15 cellular contexts compared by ENCODE assay signal in the genomic region with DNA sequence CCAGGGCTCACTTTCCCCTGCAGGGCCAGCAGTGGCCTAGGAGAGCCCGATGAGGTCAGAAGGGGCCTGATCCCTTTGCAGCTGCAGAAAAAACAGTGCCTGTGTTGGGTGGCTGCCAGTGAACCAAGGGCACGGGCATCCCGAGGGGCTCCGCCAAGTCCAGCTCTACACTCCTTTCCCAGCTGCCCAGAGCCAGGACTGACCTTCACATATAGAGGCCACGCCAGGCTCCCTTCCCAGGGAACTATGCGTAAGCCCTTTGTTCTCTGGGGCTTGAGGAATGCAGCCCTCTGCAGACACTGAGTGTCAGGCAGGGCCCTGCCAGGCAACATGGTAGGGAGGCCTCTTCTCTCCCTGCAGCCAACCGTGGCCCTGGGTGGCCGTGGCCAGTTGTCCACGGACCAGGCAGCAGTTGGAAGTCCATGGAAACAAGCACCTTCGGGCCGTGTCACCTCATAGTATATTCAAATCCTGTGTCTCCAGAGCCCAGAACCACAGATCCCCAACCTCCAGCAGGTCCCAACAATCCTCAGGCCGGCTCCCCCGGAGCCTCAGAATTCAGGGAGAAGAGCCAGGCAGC.
DNase-seq lines count a peak whose midpoint lies in the region; ATAC-seq and TF ChIP-seq lines count a peak whose summit lies in the region.
"Had no signal": no experiment of that assay in that cellular context is flagged by ENCODE, and none has a peak within 500 bp of the region (broad histone marks: within the 10 kb centered on the region; RNA-seq: fewer than 3 reads in every experiment).

No MANE protein-coding gene starts in this region.

- TF ChIP-seq CTCF in HEK293 (tag by site-specific recombination; IDR thresholded peaks at IDR 0.05) (no peak), adrenal gland (IDR thresholded peaks at IDR 0.05) (no peak), testis (IDR thresholded peaks at IDR 0.05) (no peak)

- H3K36me3 ChIP-seq in HEK293 (ENCODE audit: control insufficient read depth in 2 of 2, insufficient read depth in 1 of 2, low read length in 2 of 2), result no peaks in the 10 kb centered on the region
- H3K36me3 ChIP-seq in adrenal gland (replicated peaks in 1 of 2), result no peaks in the 10 kb centered on the region
- H3K36me3 ChIP-seq in testis (ENCODE audit: low read depth, missing control alignments), result no peaks in the 10 kb centered on the region

- H3K27ac ChIP-seq in HEK293 (ENCODE audit: extremely low read depth, low read depth, low read length) (no peak overlapping the region), adrenal gland (peak overlapping the region in 1 of 5 donors; percentile 34), testis (peak overlapping the region in 1 of 2 donors; percentile 24)
- H3K27ac ChIP-seq: SK-N-MC had no signal

- intact Hi-C loops in adrenal gland (cut with DNase I) (no loop called here), testis (cut with DNase I; ENCODE audit: low total_unique reads) (no loop called here), left ventricle myocardium superior (cut with micrococcal nuclease) (no loop called here)

- H3K4me1 ChIP-seq in HEK293 (ENCODE audit: control insufficient read depth, insufficient read depth, low read length), result no peaks in the 10 kb centered on the region
- H3K4me1 ChIP-seq in adrenal gland (replicated peaks in 1 of 2), result no peaks in the 10 kb centered on the region
- H3K4me1 ChIP-seq in testis, result peaks cover 19% of the 10 kb centered on the region

- peak; percentile 22 to 89 (median 77) for DNase-seq in adrenal gland
- peak; percentile 68 for DNase-seq in islet precursor cell
- peak; percentile 93 for DNase-seq in testis
- DNase-seq in cortex of kidney (lab: John Stamatoyannopoulos, UW), result no peak
- DNase-seq in left ventricle myocardium superior, result no peak
- DNase-seq in SK-N-DZ (ENCODE audit: low spot score), result no peak
- DNase-seq: CD4-positive, alpha-beta T cell; Karpas-422; MM.1S; NCI-H1092 treated with DMSO at 0.1 percent for 48 hours; NCI-H1694; NCI-H510A treated with DMSO at 0.1 percent for 48 hours; NCI-H82 had no signal

- H3K9me3 ChIP-seq in HEK293 (ENCODE audit: control insufficient read depth, insufficient read depth, low read depth, low read length) (no peaks in the 10 kb centered on the region), adrenal gland (replicated peaks in 1 of 3) (no peaks in the 10 kb centered on the region), testis (no peaks in the 10 kb centered on the region)

- CTCF ChIA-PET in HEK293 (lab: Yijun Ruan, JAX), result interaction anchor here (0.7 kb wide), 1 partner anchor 199 kb away, joined by 3 read pairs; no protein-coding TSS in a partner anchor

- H3K4me3 ChIP-seq in HEK293 (ENCODE audit: low read depth, low read length) (no peak overlapping the region), adrenal gland (no peak overlapping the region), testis (no peak overlapping the region)
- H3K4me3 ChIP-seq: SK-N-MC had no signal

- H3K27me3 ChIP-seq in adrenal gland (no peaks in the 10 kb centered on the region), testis (no peaks in the 10 kb centered on the region)

- TF ChIP-seq POLR2A in adrenal gland (IDR thresholded peaks at IDR 0.05), result no peak
- no peak for TF ChIP-seq POLR2A in testis (IDR thresholded peaks at IDR 0.05)

- 53 to 57% (median 56%) methylated on average over 8 to 13 of the region's 13 CpGs for WGBS in adrenal gland, 4 donors
- 54 to 80% methylated on average over 2 to 13 of the region's 13 CpGs for WGBS in testis, 2 donors

- POLR2A ChIA-PET in HEK293 (lab: Yijun Ruan, JAX), result no interaction called here

- ATAC-seq in left ventricle myocardium superior, result no peak

TF ChIP-seq in HEK293, 187 proteins besides CTCF, POLR2A, EP300 and RAD21:
- TF ChIP-seq REPIN1 (tag by site-specific recombination; IDR thresholded peaks at IDR 0.05; ENCODE audit: low read depth) (no peak), ZIC2 (tag by site-specific recombination; IDR thresholded peaks at IDR 0.05) (0 out of 2 replicates have a peak, but pooled peaks have one; percentile 0), ZNF416 (tag by site-specific recombination; IDR thresholded peaks at IDR 0.05) (no peak), ZNF530 (tag by site-specific recombination; IDR thresholded peaks at IDR 0.05; ENCODE audit: low read depth) (no peak), SP3 (tag by site-specific recombination; IDR thresholded peaks at IDR 0.05) (no peak), ZBTB7A (tag by site-specific recombination; IDR thresholded peaks at IDR 0.05; ENCODE audit: low read depth) (no peak), ZNF549 (tag by site-specific recombination; IDR thresholded peaks at IDR 0.05) (no peak)
- TF ChIP-seq, protein P1, sequence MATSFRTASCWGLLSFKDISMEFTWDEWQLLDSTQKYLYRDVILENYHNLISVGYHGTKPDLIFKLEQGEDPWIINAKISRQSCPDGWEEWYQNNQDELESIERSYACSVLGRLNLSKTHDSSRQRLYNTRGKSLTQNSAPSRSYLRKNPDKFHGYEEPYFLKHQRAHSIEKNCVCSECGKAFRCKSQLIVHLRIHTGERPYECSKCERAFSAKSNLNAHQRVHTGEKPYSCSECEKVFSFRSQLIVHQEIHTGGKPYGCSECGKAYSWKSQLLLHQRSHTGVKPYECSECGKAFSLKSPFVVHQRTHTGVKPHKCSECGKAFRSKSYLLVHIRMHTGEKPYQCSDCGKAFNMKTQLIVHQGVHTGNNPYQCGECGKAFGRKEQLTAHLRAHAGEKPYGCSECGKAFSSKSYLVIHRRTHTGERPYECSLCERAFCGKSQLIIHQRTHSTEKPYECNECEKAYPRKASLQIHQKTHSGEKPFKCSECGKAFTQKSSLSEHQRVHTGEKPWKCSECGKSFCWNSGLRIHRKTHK (tag by site-specific recombination; IDR thresholded peaks at IDR 0.05), result no peak
- TF ChIP-seq, protein P2, sequence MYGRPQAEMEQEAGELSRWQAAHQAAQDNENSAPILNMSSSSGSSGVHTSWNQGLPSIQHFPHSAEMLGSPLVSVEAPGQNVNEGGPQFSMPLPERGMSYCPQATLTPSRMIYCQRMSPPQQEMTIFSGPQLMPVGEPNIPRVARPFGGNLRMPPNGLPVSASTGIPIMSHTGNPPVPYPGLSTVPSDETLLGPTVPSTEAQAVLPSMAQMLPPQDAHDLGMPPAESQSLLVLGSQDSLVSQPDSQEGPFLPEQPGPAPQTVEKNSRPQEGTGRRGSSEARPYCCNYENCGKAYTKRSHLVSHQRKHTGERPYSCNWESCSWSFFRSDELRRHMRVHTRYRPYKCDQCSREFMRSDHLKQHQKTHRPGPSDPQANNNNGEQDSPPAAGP (tag by site-specific recombination; IDR thresholded peaks at IDR 0.05), result no peak

Comparison
In these comparisons a context has a peak if more than half of its experiments do, and no peak if none do; other contexts are left out.
1. DNase-seq: peak in adrenal gland (7 of 7), islet precursor cell (single experiment) and testis (single experiment); none in cortex of kidney (single experiment), left ventricle myocardium superior (single experiment) and SK-N-DZ (single experiment).